In genomic region chr16:8777217-8777616, GRCh38 we compare ENCODE assay signal across 36 cellular contexts.
"Had no signal": no experiment of that assay in that cellular context is flagged by ENCODE, and none has a peak within 500 bp of the region (broad histone marks: within the 10 kb centered on the region; RNA-seq: fewer than 3 reads in every experiment).

No MANE protein-coding gene starts in this region.

- H3K4me3 ChIP-seq: adrenal gland, body of pancreas, breast epithelium had no signal

- DNase-seq: activated B cell treated with CpG ODN at 0.5 μM for 24 hours; activated CD4-positive, alpha-beta memory T cell treated with anti-CD3 and anti-CD28 coated beads for 36 hours; activated CD4-positive, alpha-beta T cell treated with anti-CD3 and anti-CD28 coated beads for 4 hours; activated CD4-positive, alpha-beta T cell treated with anti-CD3 and anti-CD28 coated beads, Interleukin-2, amount 10 ng/mL, durations not matched to agents 24 days and 14 days; activated CD4-positive, alpha-beta T cell treated with anti-CD3 and anti-CD28 coated beads, Interleukin-2, amount 50 U/mL, for 1 hour; activated CD4-positive, alpha-beta T cell treated with anti-CD3 and anti-CD28 coated beads, Interleukin-2, amount 50 U/mL, for 4 hours; activated CD4-positive, CD25-positive, alpha-beta regulatory T cell treated with anti-CD3 and anti-CD28 coated beads, Interleukin-2, amount 50 U/mL, for 72 hours; activated CD8-positive, alpha-beta memory T cell treated with anti-CD3 and anti-CD28 coated beads, Interleukin-2, amount 50 U/mL, for 4 hours; activated CD8-positive, alpha-beta T cell treated with anti-CD3 and anti-CD28 coated beads for 36 hours; activated effector memory CD4-positive, alpha-beta T cell treated with anti-CD3 and anti-CD28 coated beads, Interleukin-2, amount 50 U/mL, for 16 hours; activated gamma-delta T cell treated with Interleukin-2 at 50 U/mL for 16 hours; activated naive CD4-positive, alpha-beta T cell; activated naive CD4-positive, alpha-beta T cell treated with anti-CD3 and anti-CD28 coated beads for 36 hours; activated naive CD4-positive, alpha-beta T cell treated with anti-CD3 and anti-CD28 coated beads, Interleukin-2, amount 50 U/mL, for 16 hours; activated naive CD8-positive, alpha-beta T cell treated with anti-CD3 and anti-CD28 coated beads for 36 hours; activated T-cell treated with anti-CD3 and anti-CD28 coated beads for 4 hours; activated T-cell treated with anti-CD3 and anti-CD28 coated beads, Interleukin-2, amount 50 U/mL, for 1 hour; activated T-cell treated with anti-CD3 and anti-CD28 coated beads, Interleukin-2, amount 50 U/mL, for 4 hours; activated T-cell treated with anti-CD3 and anti-CD28 coated beads, Interleukin-2, amount 50 U/mL, for 72 hours; adrenal gland; amniotic stem cell; aorta; body of pancreas; brain microvascular endothelial cell; central memory CD4-positive, alpha-beta T cell; T-helper 2 cell; T-helper 9 cell had no signal

- H3K27ac ChIP-seq: adrenal gland, body of pancreas, brain microvascular endothelial cell, breast epithelium, VCaP had no signal

- H3K4me1 ChIP-seq: adrenal gland, breast epithelium had no signal

- H3K27me3 ChIP-seq: adrenal gland, body of pancreas, brain microvascular endothelial cell, breast epithelium had no signal

- H3K27ac Mint-ChIP-seq: activated B cell treated with CpG ODN at 0.5 μM for 24 hours; activated CD4-positive, alpha-beta memory T cell treated with anti-CD3 and anti-CD28 coated beads for 36 hours; activated CD4-positive, alpha-beta T cell treated with anti-CD3 and anti-CD28 coated beads, Interleukin-2, amount 10 ng/mL, durations not matched to agents 24 days and 14 days; activated CD8-positive, alpha-beta T cell treated with anti-CD3 and anti-CD28 coated beads for 36 hours; activated naive CD4-positive, alpha-beta T cell treated with anti-CD3 and anti-CD28 coated beads for 36 hours; activated naive CD4-positive, alpha-beta T cell treated with anti-CD3 and anti-CD28 coated beads, Interleukin-2, amount 50 U/mL, for 72 hours; activated naive CD8-positive, alpha-beta T cell treated with anti-CD3 and anti-CD28 coated beads for 36 hours; activated T-cell treated with anti-CD3 and anti-CD28 coated beads, Interleukin-2, amount 50 U/mL, for 72 hours; activated T-helper 1 cell treated with anti-CD3 and anti-CD28 coated beads, Interleukin-12 subunit alpha, Interleukin-12 subunit beta, Interleukin-2, Interleukin-4 antibody, amounts not matched to agents 30 ng/mL and 10 ng/mL and 1 ng/mL, durations not matched to agents 14 hours and 24 hours and 36 hours; activated T-helper 17 cell treated with anti-CD3 and anti-CD28 coated beads, Interleukin-2, amount 50 U/mL, for 72 hours; T-helper 1 cell treated with Interleukin-12 subunit alpha and Interleukin-12 subunit beta and Interleukin-4 antibody, amounts not matched to agents 30 μg/mL and 1 μg/mL, for 36 hours; T-helper 2 cell treated with Interferon-gamma antibody and Interleukin-4, amounts not matched to agents 5 μg/mL and 100 μg/mL, for 36 hours had no signal

- H3K4me3 Mint-ChIP-seq: activated B cell treated with CpG ODN at 0.5 μM for 24 hours; activated CD4-positive, alpha-beta memory T cell treated with anti-CD3 and anti-CD28 coated beads for 36 hours; activated CD4-positive, alpha-beta T cell treated with anti-CD3 and anti-CD28 coated beads, Interleukin-2, amount 10 ng/mL, durations not matched to agents 24 days and 14 days; activated CD8-positive, alpha-beta T cell treated with anti-CD3 and anti-CD28 coated beads for 36 hours; activated naive CD4-positive, alpha-beta T cell treated with anti-CD3 and anti-CD28 coated beads for 36 hours; activated naive CD8-positive, alpha-beta T cell treated with anti-CD3 and anti-CD28 coated beads for 36 hours; activated T-cell treated with anti-CD3 and anti-CD28 coated beads, Interleukin-2, amount 50 U/mL, for 4 hours; activated T-cell treated with anti-CD3 and anti-CD28 coated beads, Interleukin-2, amount 50 U/mL, for 72 hours; activated T-helper 1 cell treated with anti-CD3 and anti-CD28 coated beads, Interleukin-12 subunit alpha, Interleukin-12 subunit beta, Interleukin-2, Interleukin-4 antibody, amounts not matched to agents 30 ng/mL and 10 ng/mL and 1 ng/mL, durations not matched to agents 14 hours and 24 hours and 36 hours; activated T-helper 17 cell treated with anti-CD3 and anti-CD28 coated beads, Interleukin-2, amount 50 U/mL, for 72 hours; T-helper 1 cell treated with Interleukin-12 subunit alpha and Interleukin-12 subunit beta and Interleukin-4 antibody, amounts not matched to agents 30 μg/mL and 1 μg/mL, for 36 hours; T-helper 2 cell treated with Interferon-gamma antibody and Interleukin-4, amounts not matched to agents 5 μg/mL and 100 μg/mL, for 36 hours had no signal

- ATAC-seq: activated CD8-positive, alpha-beta T cell treated with anti-CD3 and anti-CD28 coated beads for 36 hours; activated naive CD4-positive, alpha-beta T cell treated with anti-CD3 and anti-CD28 coated beads, Interleukin-2, amount 50 U/mL, for 72 hours; activated T-cell treated with anti-CD3 and anti-CD28 coated beads, Interleukin-2, amount 50 U/mL, for 4 hours; activated T-cell treated with anti-CD3 and anti-CD28 coated beads, Interleukin-2, amount 50 U/mL, for 72 hours; activated T-helper 17 cell treated with anti-CD3 and anti-CD28 coated beads, Interleukin-2, amount 50 U/mL, for 72 hours; body of pancreas had no signal

- H3K9me3 ChIP-seq: adrenal gland, body of pancreas, breast epithelium had no signal

- H3K36me3 ChIP-seq: brain microvascular endothelial cell, breast epithelium had no signal

- H3K27me3 Mint-ChIP-seq: activated B cell treated with CpG ODN at 0.5 μM for 24 hours; activated CD4-positive, alpha-beta memory T cell treated with anti-CD3 and anti-CD28 coated beads for 36 hours; activated CD4-positive, alpha-beta T cell treated with anti-CD3 and anti-CD28 coated beads, Interleukin-2, amount 10 ng/mL, durations not matched to agents 24 days and 14 days; activated CD8-positive, alpha-beta T cell treated with anti-CD3 and anti-CD28 coated beads for 36 hours; activated naive CD8-positive, alpha-beta T cell treated with anti-CD3 and anti-CD28 coated beads for 36 hours; activated T-helper 17 cell treated with anti-CD3 and anti-CD28 coated beads, Interleukin-2, amount 50 U/mL, for 72 hours had no signal

- FAIRE-seq: astrocyte, TTC549 had no signal

- H3K4me1 Mint-ChIP-seq: activated B cell treated with CpG ODN at 0.5 μM for 24 hours; activated CD4-positive, alpha-beta T cell treated with anti-CD3 and anti-CD28 coated beads, Interleukin-2, amount 10 ng/mL, durations not matched to agents 24 days and 14 days; activated naive CD8-positive, alpha-beta T cell treated with anti-CD3 and anti-CD28 coated beads for 36 hours; activated T-helper 17 cell treated with anti-CD3 and anti-CD28 coated beads, Interleukin-2, amount 50 U/mL, for 72 hours had no signal

- H3K9me3 Mint-ChIP-seq: activated B cell treated with CpG ODN at 0.5 μM for 24 hours; activated CD4-positive, alpha-beta memory T cell treated with anti-CD3 and anti-CD28 coated beads for 36 hours; activated CD4-positive, alpha-beta T cell treated with anti-CD3 and anti-CD28 coated beads, Interleukin-2, amount 10 ng/mL, durations not matched to agents 24 days and 14 days; activated CD8-positive, alpha-beta T cell treated with anti-CD3 and anti-CD28 coated beads for 36 hours; activated naive CD4-positive, alpha-beta T cell treated with anti-CD3 and anti-CD28 coated beads, Interleukin-2, amount 50 U/mL, for 72 hours; activated T-cell treated with anti-CD3 and anti-CD28 coated beads, Interleukin-2, amount 50 U/mL, for 4 hours; activated T-cell treated with anti-CD3 and anti-CD28 coated beads, Interleukin-2, amount 50 U/mL, for 72 hours; activated T-helper 1 cell treated with anti-CD3 and anti-CD28 coated beads, Interleukin-12 subunit alpha, Interleukin-12 subunit beta, Interleukin-2, Interleukin-4 antibody, amounts not matched to agents 30 ng/mL and 10 ng/mL and 1 ng/mL, durations not matched to agents 14 hours and 24 hours and 36 hours; activated T-helper 17 cell treated with anti-CD3 and anti-CD28 coated beads, Interleukin-2, amount 50 U/mL, for 72 hours; T-helper 1 cell treated with Interleukin-12 subunit alpha and Interleukin-12 subunit beta and Interleukin-4 antibody, amounts not matched to agents 30 μg/mL and 1 μg/mL, for 36 hours; T-helper 2 cell treated with Interferon-gamma antibody and Interleukin-4, amounts not matched to agents 5 μg/mL and 100 μg/mL, for 36 hours had no signal
